ENCODE assay signal across 8 cellular contexts in the genomic region with DNA sequence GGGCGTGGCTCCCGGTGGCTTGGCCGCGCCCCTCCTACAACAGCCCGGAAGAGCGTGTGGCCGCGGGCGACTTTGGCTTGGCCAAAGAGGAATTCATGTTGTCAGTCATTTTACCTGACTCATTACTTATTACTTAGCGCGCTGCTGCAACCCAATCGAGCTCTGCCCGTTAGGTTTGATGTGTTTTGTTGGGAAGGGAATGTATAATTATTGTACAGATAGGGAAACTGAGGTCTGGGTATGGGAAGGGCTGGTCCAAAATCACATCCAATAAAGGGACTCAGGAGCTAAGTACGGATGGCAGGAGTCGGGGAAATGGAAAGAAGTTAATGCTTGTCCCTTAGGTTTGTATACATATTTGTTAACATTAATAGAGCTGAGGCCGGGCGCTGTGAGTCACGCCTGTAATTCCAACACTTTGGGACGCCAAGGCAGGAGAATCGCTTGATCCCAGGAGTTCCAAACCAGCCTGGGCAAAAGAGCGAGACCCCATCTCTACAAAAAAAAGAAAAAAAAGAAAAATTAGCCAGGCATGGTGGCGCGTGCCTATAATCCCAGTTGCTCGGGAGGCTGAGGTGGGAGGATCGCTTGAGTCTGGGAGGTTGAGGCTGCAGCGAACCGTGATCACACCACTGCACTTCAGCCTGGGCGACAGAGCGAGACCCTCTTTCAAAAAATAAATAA. TPM values are rescaled to one million over a fixed set of nuclear protein-coding genes. Genes with fewer than 3 reads are reported as not detected.
DNase-seq lines count a peak whose midpoint lies in the region; ATAC-seq and TF ChIP-seq lines count a peak whose summit lies in the region.

No MANE protein-coding gene starts in this region.

- intact Hi-C loops in ovary (cut with DNase I): loop anchor here in 1 of 4 donors (5.0 to 10.0 kb wide), 2 partner anchors 80 to 112 kb away; a partner anchor contains a TSS

- H3K9me3 ChIP-seq in SJCRH30 (replicated peaks) (no peaks in the 10 kb centered on the region), ovary (no peaks in the 10 kb centered on the region)

- no peak for TF ChIP-seq POLR2A in ovary (IDR thresholded peaks at IDR 0.05)

- H3K27ac ChIP-seq in SJCRH30 (peak overlapping the region; percentile 100), ovary (peak overlapping the region; percentile 98 to 100)

- no peak for TF ChIP-seq EP300 in ovary (IDR thresholded peaks at IDR 0.05)

- WGBS in ovary, 3 donors: 38 to 43% (median 40%) methylated on average over 29 of the region's 29 CpGs

- H3K4me3 ChIP-seq in SJCRH30 (peak overlapping the region; percentile 90), epithelial cell of proximal tubule (ENCODE audit: low read depth, low read length) (peak overlapping the region; percentile 84), ovary (peak overlapping the region; percentile 70)

- ATAC-seq in HG03280 (IDR thresholded peaks at IDR 0.05; ENCODE audit: unreplicated experiment): no peak

- H3K36me3 ChIP-seq in SJCRH30 (0 out of 2 replicates have a peak, but pooled peaks cover 3% of the 10 kb centered on the region), ovary (no peaks in the 10 kb centered on the region)

- H3K27me3 ChIP-seq in SJCRH30 (no peaks in the 10 kb centered on the region), ovary (no peaks in the 10 kb centered on the region)

- DNase-seq in AG08396 (ENCODE audit: low spot score) (peak; percentile 99), GM19240 (ENCODE audit: insufficient read length, low spot score) (peak; percentile 93), SJCRH30 (no peak), epithelial cell of proximal tubule (ENCODE audit: low read depth) (no peak), ovary (peak in 2 of 5 donors; percentile 24 to 51), UCSD-AML1 (lab: John Stamatoyannopoulos, UW; ENCODE audit: unreplicated experiment) (no peak), NCI-H2107 (lab: John Stamatoyannopoulos, UW) (no peak)

- TF ChIP-seq CTCF in epithelial cell of proximal tubule (conservative IDR thresholded peaks at IDR 0.05; ENCODE audit: low read depth, low read length): no peak
- no peak for TF ChIP-seq CTCF in ovary (IDR thresholded peaks at IDR 0.05)

- H3K4me1 ChIP-seq in SJCRH30: peaks cover 4% of the 10 kb centered on the region; the same call in 1 of the 2 replicates
- peaks cover 4% of the 10 kb centered on the region for H3K4me1 ChIP-seq in ovary (ENCODE audit: insufficient read depth)

RNA-seq across cellular contexts. Expression of a gene that starts 0.6 kb away (rescaled TPM):
- total RNA-seq in SJCRH30 (2014; rRNA removed; shearing (Covaris generic)): 12.5 and 14.2 TPM in 2 replicates
- total RNA-seq in epithelial cell of proximal tubule: 14.9 and 16.0 TPM in 2 replicates
- 10 to 100 TPM; 14.2 to 25.7 (median 20.0) TPM for total RNA-seq in ovary
- 10 to 100 TPM in 1 of 2 donors, 1 to 10 TPM in 1; 3.5 to 15.7 TPM for polyA plus RNA-seq in ovary

RNA-seq across cellular contexts. Expression of a gene that starts 36.1 kb away (rescaled TPM):
- total RNA-seq in SJCRH30 (2014; rRNA removed; shearing (Covaris generic)): 0.06 TPM in 1 of 2 replicates, not detected in the other
- total RNA-seq in epithelial cell of proximal tubule: 0.80 and 1.4 TPM in 2 replicates
- total RNA-seq in ovary: 1 to 10 TPM in 2 of 7 donors, under 1 TPM in 5; 0.10 to 1.7 (median 0.28) TPM
- polyA plus RNA-seq in ovary: under 1 TPM; 0.16 to 0.25 TPM

RNA-seq across cellular contexts. Expression of a gene that starts 38.2 kb away (rescaled TPM):
- 20.6 and 21.7 TPM in 2 replicates for total RNA-seq in SJCRH30 (2014; rRNA removed; shearing (Covaris generic))
- 17.9 and 18.3 TPM in 2 replicates for total RNA-seq in epithelial cell of proximal tubule
- total RNA-seq in ovary: 10 to 100 TPM; 34.5 to 73.7 (median 59.8) TPM
- 10 to 100 TPM; 14.6 to 48.2 TPM for polyA plus RNA-seq in ovary

RNA-seq across cellular contexts. Expression of a gene that starts 56.4 kb away (rescaled TPM):
- total RNA-seq in SJCRH30 (2014; rRNA removed; shearing (Covaris generic)): 3.8 and 8.6 TPM in 2 replicates
- not detected in 2 replicates for total RNA-seq in epithelial cell of proximal tubule
- total RNA-seq in ovary: 1 to 10 TPM in 5 of 7 donors, not detected in 2; 1.1 to 2.1 (median 1.3) TPM
- 1 to 10 TPM; 2.2 to 3.8 TPM for polyA plus RNA-seq in ovary

Comparison
In these comparisons a context has a peak if more than half of its experiments do, and no peak if none do; other contexts are left out.
1. DNase-seq: peak in AG08396 (single experiment) and GM19240 (single experiment); none in SJCRH30 (0 of 2), epithelial cell of proximal tubule (single experiment), UCSD-AML1 (single experiment) and NCI-H2107 (single experiment).
2. Peak in every context shown above with its lines, with median percentiles within 50 percentile points of each other: H3K4me3 ChIP-seq.